ENCODE assay signal across 22 cellular contexts in the genomic region with DNA sequence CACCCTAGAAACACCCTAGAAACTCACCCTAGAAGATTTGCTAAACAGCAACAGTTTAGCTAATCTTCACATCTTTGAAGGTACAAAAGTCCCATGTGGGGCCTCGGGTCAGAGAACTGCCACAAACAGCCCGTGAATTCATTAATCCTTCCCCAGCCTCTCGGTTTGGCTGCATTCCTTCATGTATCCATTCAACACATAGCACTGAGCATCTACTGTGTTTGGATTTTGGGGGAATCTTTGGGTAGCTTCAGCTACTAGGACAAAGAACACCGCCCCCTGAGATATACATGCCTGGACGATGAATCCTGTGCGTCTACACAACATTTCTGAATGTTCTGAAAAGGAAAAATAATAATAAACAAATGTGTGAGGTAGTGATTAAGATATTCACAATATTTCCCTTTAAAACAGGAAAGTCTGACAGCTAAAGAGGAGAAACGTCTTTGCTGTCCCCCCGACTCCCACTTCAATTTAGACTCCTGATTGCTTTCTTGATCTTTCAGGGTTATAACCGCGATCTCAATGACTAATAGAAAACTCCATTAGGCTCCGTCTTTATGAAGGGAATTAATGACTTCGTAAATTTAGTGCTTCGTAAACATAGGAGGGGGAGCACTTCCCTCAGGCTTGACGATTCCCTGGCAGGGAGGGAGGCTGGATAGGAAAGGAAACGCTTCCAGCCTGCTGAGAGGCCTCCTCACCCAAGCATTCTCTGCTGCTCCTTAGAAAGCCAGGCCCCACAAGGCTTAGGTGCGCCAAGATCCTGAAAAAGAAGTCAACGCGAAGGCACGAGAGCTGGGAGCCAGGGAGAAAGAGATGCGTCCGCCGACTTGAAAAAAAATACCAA.
DNase-seq lines count a peak whose midpoint lies in the region; ATAC-seq and TF ChIP-seq lines count a peak whose summit lies in the region.
"Had no signal": no experiment of that assay in that cellular context is flagged by ENCODE, and none has a peak within 500 bp of the region (broad histone marks: within the 10 kb centered on the region; RNA-seq: fewer than 3 reads in every experiment).

No MANE protein-coding gene starts in this region.

- no peak overlapping the region for H2AFZ ChIP-seq in mesenchymal stem cell (ENCODE audit: low read depth, low read length)

- H3K27me3 ChIP-seq in SJSA1 (replicated peaks) (no peaks in the 10 kb centered on the region), mesenchymal stem cell (ENCODE audit: control insufficient read depth in 1 of 2, insufficient read depth in 1 of 2, low read length in 2 of 2) (peaks cover 0 to 8% of the 10 kb centered on the region in 2 experiments), stomach (no peaks in the 10 kb centered on the region)

- H3K36me3 ChIP-seq in SJSA1 (no peaks in the 10 kb centered on the region), mesenchymal stem cell (ENCODE audit: control insufficient read depth in 1 of 2, insufficient read depth in 2 of 2, low read depth in 1 of 2, low read length in 2 of 2) (no peaks in the 10 kb centered on the region), stomach (no peaks in the 10 kb centered on the region)
- H3K36me3 ChIP-seq: esophagus muscularis mucosa had no signal

- H2BK12ac ChIP-seq in mesenchymal stem cell (ENCODE audit: low read length in 2 of 2), result peak overlapping the region; percentile 54 to 96

- H3K9me3 ChIP-seq in SJSA1 (replicated peaks) (no peaks in the 10 kb centered on the region), mesenchymal stem cell (ENCODE audit: control insufficient read depth, low read length) (no peaks in the 10 kb centered on the region), stomach (no peaks in the 10 kb centered on the region)
- H3K9me3 ChIP-seq: esophagus muscularis mucosa had no signal

- TF ChIP-seq POLR2A in stomach (IDR thresholded peaks at IDR 0.05), result no peak

- H3K79me1 ChIP-seq in mesenchymal stem cell (replicated peaks; ENCODE audit: low read length, poor library complexity, severe bottlenecking), result no peaks in the 10 kb centered on the region

- no peak for ATAC-seq in HG03175 (IDR thresholded peaks at IDR 0.05; ENCODE audit: unreplicated experiment)
- ATAC-seq in HG02938 (IDR thresholded peaks at IDR 0.05; ENCODE audit: unreplicated experiment), result no peak
- ATAC-seq: HCT116, natural killer cell had no signal

- DNase-seq in SJSA1 (ENCODE audit: low read depth in 1 of 2, low spot score in 2 of 2) (peak; percentile 66 to 77), dermis blood vessel endothelial cell (peak; percentile 45), mesenchymal stem cell (peak; percentile 80), stomach (no peak), cerebellum (ENCODE audit: low spot score) (no peak)
- DNase-seq: activated CD8-positive, alpha-beta memory T cell treated with anti-CD3 and anti-CD28 coated beads for 24 hours; activated T-cell treated with anti-CD3 and anti-CD28 coated beads, Interleukin-2, amount 50 U/mL, for 24 hours; amygdala; CD4-positive, alpha-beta T cell; DMS 273 treated with DMSO at 0.1 percent for 48 hours; effector CD8-positive, alpha-beta T cell; Karpas-422; natural killer cell; NCI-H187 treated with DMSO at 0.1 percent for 48 hours; NCI-H2227 treated with DMSO at 0.1 percent for 48 hours; NCI-H774; OCI-M1; Right ventricle myocardium superior had no signal

- peaks cover 64% of the 10 kb centered on the region for H3K4me1 ChIP-seq in SJSA1 (replicated peaks)
- H3K4me1 ChIP-seq in mesenchymal stem cell (ENCODE audit: control insufficient read depth, insufficient read depth, low read depth, low read length), result peaks cover 30% of the 10 kb centered on the region
- peaks cover 15 to 44% (median 26%) of the 10 kb centered on the region in 4 donors for H3K4me1 ChIP-seq in stomach

- peak overlapping the region; percentile 55 for H2BK120ac ChIP-seq in mesenchymal stem cell (ENCODE audit: low read depth, low read length)

- H4K91ac ChIP-seq in mesenchymal stem cell (ENCODE audit: low read length), result peak overlapping the region; percentile 80

- H3K4me2 ChIP-seq in mesenchymal stem cell (ENCODE audit: low read length, poor library complexity, severe bottlenecking), result no peak overlapping the region

- H3K18ac ChIP-seq in mesenchymal stem cell (ENCODE audit: low read depth in 1 of 2, low read length in 2 of 2), result peak overlapping the region; percentile 73 to 85

- H3K27ac ChIP-seq in SJSA1 (peak overlapping the region; percentile 78), mesenchymal stem cell (ENCODE audit: low read length, poor library complexity, severe bottlenecking) (peak overlapping the region; percentile 24), stomach (peak overlapping the region in 4 of 5 donors; percentile 0 to 67 (median 54))
- H3K27ac ChIP-seq: esophagus muscularis mucosa had no signal

- peak overlapping the region; percentile 86 for H4K8ac ChIP-seq in mesenchymal stem cell (ENCODE audit: low read length)

- peak overlapping the region; percentile 73 for H2AK5ac ChIP-seq in mesenchymal stem cell (ENCODE audit: low read length, severe bottlenecking)

- TF ChIP-seq EP300 in stomach (IDR thresholded peaks at IDR 0.05), result no peak

- 38% methylated on average over 14 of the region's 22 CpGs for WGBS in mesenchymal stem cell
- 72 to 80% (median 75%) methylated on average over 22 of the region's 22 CpGs for WGBS in stomach, 5 donors

- no peak overlapping the region for H3K9ac ChIP-seq in mesenchymal stem cell (ENCODE audit: low read length)

- peak overlapping the region; percentile 90 for H2BK15ac ChIP-seq in mesenchymal stem cell (ENCODE audit: low read depth, poor library complexity, severe bottlenecking)

- H3K4me3 ChIP-seq in SJSA1, result no peak overlapping the region
- H3K4me3 ChIP-seq in mesenchymal stem cell (ENCODE audit: insufficient read depth in 1 of 2, low read depth in 1 of 2, low read length in 2 of 2), result no peak overlapping the region
- no peak overlapping the region for H3K4me3 ChIP-seq in stomach
- H3K4me3 ChIP-seq: esophagus muscularis mucosa had no signal

- no peak overlapping the region for H3K14ac ChIP-seq in mesenchymal stem cell (ENCODE audit: low read length in 2 of 2)

- TF ChIP-seq CTCF in stomach (IDR thresholded peaks at IDR 0.05), result no peak

- intact Hi-C loops in stomach (cut with DNase I; ENCODE audit: low total_unique reads), result no loop called here

- no peak overlapping the region for H2BK5ac ChIP-seq in mesenchymal stem cell (ENCODE audit: low read depth, low read length, poor library complexity, severe bottlenecking)

- H3K23ac ChIP-seq in mesenchymal stem cell (ENCODE audit: low read length in 2 of 2), result no peak overlapping the region

- peak overlapping the region in 1 of 2 experiments; percentile 40 for H3K4ac ChIP-seq in mesenchymal stem cell (ENCODE audit: low read depth in 1 of 2, low read length in 2 of 2)

Comparison
In these comparisons a context has a peak if more than half of its experiments do, and no peak if none do; other contexts are left out.
1. DNase-seq: peak in SJSA1 (2 of 2), dermis blood vessel endothelial cell (single experiment) and mesenchymal stem cell (single experiment); none in stomach (single experiment) and cerebellum (single experiment).
2. H3K27ac ChIP-seq: peak in every context shown above with its lines; median percentile 78 in SJSA1; 54 in stomach; 24 in mesenchymal stem cell.